In the genomic region with DNA sequence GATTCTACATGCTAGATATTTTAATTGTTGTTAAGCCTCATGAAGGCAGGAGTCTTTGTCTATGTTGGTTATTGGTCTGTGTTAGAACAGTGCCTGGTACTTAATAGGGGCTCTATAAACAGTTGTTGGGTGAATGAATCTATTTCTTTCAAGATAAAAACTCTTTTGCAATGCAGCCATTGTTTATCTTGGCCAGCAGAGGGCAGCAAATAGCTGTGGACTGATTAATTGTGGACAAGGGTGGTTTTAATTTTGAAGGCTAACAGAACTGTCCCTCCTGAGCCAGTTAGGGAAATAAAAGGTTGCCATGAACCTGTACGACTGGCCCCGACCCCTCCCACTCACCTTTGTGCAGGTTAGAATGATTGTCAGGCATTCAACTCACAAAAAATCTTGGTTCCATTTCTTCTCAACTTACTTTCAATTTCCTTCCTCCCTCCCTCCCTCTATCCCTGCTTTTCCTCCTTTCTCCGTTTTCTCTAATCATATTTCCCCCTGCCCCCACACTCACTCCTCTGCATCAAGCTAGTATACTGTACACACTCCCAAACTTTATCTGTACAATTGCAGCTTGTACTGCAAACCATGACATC, we compare ENCODE assay signal across 8 cellular contexts.
DNase-seq lines count a peak whose midpoint lies in the region; ATAC-seq and TF ChIP-seq lines count a peak whose summit lies in the region.

No MANE protein-coding gene starts in this region.

- POLR2A ChIA-PET in AG04450 (lab: Yijun Ruan, JAX): interaction anchor here (0.6 to 1.7 kb wide), 3 partner anchors 115 to 310 kb away, joined by 3 to 19 read pairs (median 3); partner anchors contain the start of gene WLS

- no peak overlapping the region for H3K27ac Mint-ChIP-seq in stimulated activated naive CD8-positive, alpha-beta T cell treated with anti-CD3 and anti-CD28 coated beads, Interleukin-15, Interleukin-2, amounts not matched to agents 100 ng/mL and 50 ng/mL, for 24 hours

- H3K4me1 Mint-ChIP-seq in stimulated activated naive CD8-positive, alpha-beta T cell treated with anti-CD3 and anti-CD28 coated beads, Interleukin-15, Interleukin-2, amounts not matched to agents 100 ng/mL and 50 ng/mL, for 24 hours (ENCODE audit: low read depth): no peaks in the 10 kb centered on the region

- H3K27ac ChIP-seq in AG04450 (ENCODE audit: low read depth, low read length): no peak overlapping the region

- TF ChIP-seq CTCF in AG04450 (IDR thresholded peaks at IDR 0.05; ENCODE audit: low read depth, low read length): peak; percentile 83

- no peaks in the 10 kb centered on the region for H3K27me3 ChIP-seq in AG04450 (ENCODE audit: control insufficient read depth, insufficient read depth, low read length)
- no peaks in the 10 kb centered on the region for H3K27me3 ChIP-seq in endocrine pancreas (ENCODE audit: control insufficient read depth, insufficient read depth, low read length)

- H3K4me1 ChIP-seq in endocrine pancreas (ENCODE audit: control insufficient read depth, insufficient read depth, low read length): no peaks in the 10 kb centered on the region

- H3K4me3 ChIP-seq in AG04450 (ENCODE audit: low read depth, low read length) (no peak overlapping the region), endocrine pancreas (ENCODE audit: control insufficient read depth, insufficient read depth, low read length) (peak overlapping the region; percentile 7)

- no peaks in the 10 kb centered on the region for H3K36me3 Mint-ChIP-seq in stimulated activated naive CD8-positive, alpha-beta T cell treated with anti-CD3 and anti-CD28 coated beads, Interleukin-15, Interleukin-2, amounts not matched to agents 100 ng/mL and 50 ng/mL, for 24 hours (ENCODE audit: low read depth)

- no peaks in the 10 kb centered on the region for H3K36me3 ChIP-seq in endocrine pancreas (ENCODE audit: control insufficient read depth, insufficient read depth, low read length)

- no peaks in the 10 kb centered on the region for H3K27me3 Mint-ChIP-seq in stimulated activated naive CD8-positive, alpha-beta T cell treated with anti-CD3 and anti-CD28 coated beads, Interleukin-15, Interleukin-2, amounts not matched to agents 100 ng/mL and 50 ng/mL, for 24 hours

- H3K4me3 Mint-ChIP-seq in stimulated activated naive CD8-positive, alpha-beta T cell treated with anti-CD3 and anti-CD28 coated beads, Interleukin-15, Interleukin-2, amounts not matched to agents 100 ng/mL and 50 ng/mL, for 24 hours: peak overlapping the region; percentile 30

- CTCF ChIA-PET in AG04450 (lab: Charles Lee): interaction anchor here (0.6 to 12.8 kb wide), 61 partner anchors 9 to 594 kb away, joined by 3 to 473 read pairs (median 4); partner anchors contain the start of gene RPE65

- no peaks in the 10 kb centered on the region for H3K9me3 ChIP-seq in AG04450 (ENCODE audit: control insufficient read depth, insufficient read depth, low read length)
- H3K9me3 ChIP-seq in endocrine pancreas (ENCODE audit: control insufficient read depth, low read length): no peaks in the 10 kb centered on the region

- DNase-seq in AG04450 (ENCODE audit: low read depth, low spot score) (no peak), NCI-H2171 (lab: John Stamatoyannopoulos, UW) (peak; percentile 25), middle frontal gyrus (ENCODE audit: extremely low spot score, low spot score) (peak; percentile 70)
- DNase-seq in activated CD4-positive, alpha-beta T cell treated with anti-CD3 and anti-CD28 coated beads for 1 hour: peak; percentile 13

- no peaks in the 10 kb centered on the region for H3K9me3 Mint-ChIP-seq in stimulated activated naive CD8-positive, alpha-beta T cell treated with anti-CD3 and anti-CD28 coated beads, Interleukin-15, Interleukin-2, amounts not matched to agents 100 ng/mL and 50 ng/mL, for 24 hours

- ATAC-seq in GM18868 (IDR thresholded peaks at IDR 0.05; ENCODE audit: unreplicated experiment): peak; percentile 30
- no peak for ATAC-seq in GM21367 (IDR thresholded peaks at IDR 0.05; ENCODE audit: unreplicated experiment)

- H3K9ac ChIP-seq in endocrine pancreas (ENCODE audit: control insufficient read depth, insufficient read depth, low read length): no peak overlapping the region
